Comparison of ENCODE assay signal across 9 cellular contexts in the genomic region with DNA sequence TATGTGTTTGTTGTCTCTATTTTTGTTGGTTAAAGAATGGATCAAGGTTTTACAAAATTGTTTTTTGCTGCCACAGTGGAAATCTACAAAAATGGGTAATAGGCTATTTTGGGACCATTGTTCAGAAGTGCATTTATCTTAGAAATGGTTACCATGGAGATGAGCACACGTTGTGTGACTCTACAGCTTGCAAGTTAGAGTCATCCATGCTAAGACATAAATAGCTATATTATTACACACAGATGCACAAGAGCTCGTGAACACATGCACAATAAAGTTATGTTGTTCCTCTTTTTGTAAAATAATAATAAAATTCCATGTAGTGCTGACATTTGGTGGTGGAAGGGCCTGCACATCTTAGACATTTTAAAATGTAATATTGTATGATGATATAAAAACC. TPM values are rescaled to one million over a fixed set of nuclear protein-coding genes. Genes with fewer than 3 reads are reported as not detected.
DNase-seq lines count a peak whose midpoint lies in the region; ATAC-seq and TF ChIP-seq lines count a peak whose summit lies in the region.
"Had no signal": no experiment of that assay in that cellular context is flagged by ENCODE, and none has a peak within 500 bp of the region (broad histone marks: within the 10 kb centered on the region; RNA-seq: fewer than 3 reads in every experiment).

No MANE protein-coding gene starts in this region.

- no peak overlapping the region for H3K9ac ChIP-seq in trophoblast cell (ENCODE audit: low read length)

- no peak overlapping the region for H3K18ac ChIP-seq in trophoblast cell (ENCODE audit: low read length)

- H3K14ac ChIP-seq in trophoblast cell (ENCODE audit: low read length): no peak overlapping the region

- no peaks in the 10 kb centered on the region for H3K36me3 Mint-ChIP-seq in neural crest cell (ENCODE audit: low read depth)

- no peak overlapping the region for H3K27ac ChIP-seq in trophoblast cell (ENCODE audit: low read depth, low read length)

- no peak for TF ChIP-seq CTCF in neural crest cell (conservative IDR thresholded peaks at IDR 0.05)

- H2BK12ac ChIP-seq in trophoblast cell (ENCODE audit: low read length): no peak overlapping the region

- ATAC-seq in GM18517 (IDR thresholded peaks at IDR 0.05; ENCODE audit: unreplicated experiment) (peak; percentile 83), HG03135 (IDR thresholded peaks at IDR 0.05; ENCODE audit: unreplicated experiment) (peak; percentile 70), HG03025 (IDR thresholded peaks at IDR 0.05; ENCODE audit: low FRiP score, unreplicated experiment) (no peak), GM21529 (IDR thresholded peaks at IDR 0.05; ENCODE audit: unreplicated experiment) (no peak)

- H3K4me2 ChIP-seq in trophoblast cell (ENCODE audit: low read length): no peak overlapping the region

- no peak overlapping the region for H3K4me3 ChIP-seq in trophoblast cell (ENCODE audit: low read depth, low read length)

- H2BK5ac ChIP-seq in trophoblast cell (ENCODE audit: low read depth, low read length, poor library complexity): no peak overlapping the region

- no peaks in the 10 kb centered on the region for H3K79me2 ChIP-seq in trophoblast cell (ENCODE audit: control insufficient read depth, insufficient read depth, low read length, poor library complexity)

- no peaks in the 10 kb centered on the region for H3K4me1 ChIP-seq in trophoblast cell (ENCODE audit: control insufficient read depth in 1 of 2, insufficient read depth in 2 of 2, low read length in 2 of 2)

- H3K79me1 ChIP-seq in trophoblast cell (ENCODE audit: low read length): no peaks in the 10 kb centered on the region

- H3K27ac Mint-ChIP-seq in neural crest cell (ENCODE audit: unreplicated experiment): peak overlapping the region; percentile 32

- no peak overlapping the region for H4K12ac ChIP-seq in trophoblast cell (ENCODE audit: low read depth, low read length)

- DNase-seq in amniotic epithelial cell (ENCODE audit: low read depth) (peak; percentile 58), neural crest cell (ENCODE audit: low read depth, low spot score) (no peak), trophoblast cell (no peak), D341Med (ENCODE audit: low spot score) (no peak)
- DNase-seq: activated effector memory CD4-positive, alpha-beta T cell treated with anti-CD3 and anti-CD28 coated beads, Interleukin-2, amount 50 U/mL, for 16 hours had no signal

- no peak overlapping the region for H4K91ac ChIP-seq in trophoblast cell (ENCODE audit: low read depth, low read length)

- peaks cover 28% of the 10 kb centered on the region for H3K4me1 Mint-ChIP-seq in neural crest cell

- no peaks in the 10 kb centered on the region for H3K27me3 ChIP-seq in trophoblast cell (ENCODE audit: insufficient read depth, low read length)

- no peak overlapping the region for H3K4me3 Mint-ChIP-seq in neural crest cell

- no peaks in the 10 kb centered on the region for H3K9me3 ChIP-seq in trophoblast cell (ENCODE audit: insufficient read depth, low read depth, low read length)

- H2AK5ac ChIP-seq in trophoblast cell (ENCODE audit: low read length): no peak overlapping the region

- no peak overlapping the region for H3K23ac ChIP-seq in trophoblast cell (ENCODE audit: low read length)

- H3K36me3 ChIP-seq in trophoblast cell (ENCODE audit: control insufficient read depth in 1 of 2, insufficient read depth in 2 of 2, low read length in 2 of 2): no peaks in the 10 kb centered on the region

- no CpG with 5 or more reads among the region's 2 CpGs for WGBS in trophoblast cell (ENCODE audit: extremely low coverage, insufficient coverage, insufficient read length)

- H4K8ac ChIP-seq in trophoblast cell (ENCODE audit: low read depth, low read length): no peak overlapping the region

- no peak overlapping the region for H2AFZ ChIP-seq in trophoblast cell (ENCODE audit: insufficient read depth, low read length, poor library complexity)

- no peak overlapping the region for H3K4ac ChIP-seq in trophoblast cell (ENCODE audit: low read depth, low read length)

- no peak overlapping the region for H2BK120ac ChIP-seq in trophoblast cell (ENCODE audit: insufficient read depth, low read length, poor library complexity)

- peaks cover 4% of the 10 kb centered on the region for H3K9me3 Mint-ChIP-seq in neural crest cell

- H3K27me3 Mint-ChIP-seq in neural crest cell (ENCODE audit: low read depth): no peaks in the 10 kb centered on the region

RNA-seq across cellular contexts. Expression of a gene that starts 15.5 kb away (rescaled TPM):
- total RNA-seq in neural crest cell: 3.5 and 4.7 TPM in 2 replicates
- polyA plus RNA-seq in trophoblast cell (2013): 0.48 and 0.54 TPM in 2 replicates

RNA-seq across cellular contexts. Expression of a gene that starts 24.8 kb away (rescaled TPM):
- total RNA-seq in neural crest cell: 106 and 107 TPM in 2 replicates
- 100 and 102 TPM in 2 replicates for polyA plus RNA-seq in trophoblast cell (2013)

Comparison
In these comparisons a context has a peak if more than half of its experiments do, and no peak if none do; other contexts are left out.
1. ATAC-seq: peak in GM18517 (single experiment) and HG03135 (single experiment); none in HG03025 (single experiment) and GM21529 (single experiment).